Comparison of ENCODE assay signal across 8 cellular contexts in genomic region chr17:33049781-33050414, GRCh38. TPM values are rescaled to one million over a fixed set of nuclear protein-coding genes. Genes with fewer than 3 reads are reported as not detected.
DNase-seq lines count a peak whose midpoint lies in the region; ATAC-seq and TF ChIP-seq lines count a peak whose summit lies in the region.

No MANE protein-coding gene starts in this region.

- H3K36me3 Mint-ChIP-seq in Calu3 (ENCODE audit: insufficient read depth, unreplicated experiment) = no peaks in the 10 kb centered on the region

- H3K27ac Mint-ChIP-seq in Calu3 (ENCODE audit: unreplicated experiment) = no peak overlapping the region

- no peaks in the 10 kb centered on the region for H3K4me1 ChIP-seq in body of pancreas

- H3K9me3 Mint-ChIP-seq in Calu3 (ENCODE audit: low read depth, unreplicated experiment) = no peaks in the 10 kb centered on the region

- H3K27me3 Mint-ChIP-seq in Calu3 (ENCODE audit: unreplicated experiment) = peaks cover 100% of the 10 kb centered on the region

- no peak overlapping the region for H3K4me3 Mint-ChIP-seq in Calu3 (ENCODE audit: low read depth, unreplicated experiment)

- no peak for TF ChIP-seq POLR2A in body of pancreas (IDR thresholded peaks at IDR 0.05)

- peak; percentile 50 for ATAC-seq in body of pancreas
- peak; percentile 75 for ATAC-seq in left colon
- no peak for ATAC-seq in GM21360 (IDR thresholded peaks at IDR 0.05; ENCODE audit: unreplicated experiment)

- intact Hi-C loops in Calu3 (cut with micrococcal nuclease; ENCODE audit: unreplicated experiment) = no loop called here
- intact Hi-C loops in body of pancreas (cut with DNase I) = no loop called here
- intact Hi-C loops in left colon (cut with DNase I, micrococcal nuclease) = no loop called here

- peak; percentile 63 for DNase-seq in Calu3
- DNase-seq in HL-60 (ENCODE audit: low read depth in 1 of 2, low spot score in 1 of 2) = peak; percentile 1 to 21
- peak; percentile 10 for DNase-seq in SHP77 treated with DMSO at 0.1 percent for 48 hours (lab: John Stamatoyannopoulos, UW)
- DNase-seq in body of pancreas = peak; percentile 58 to 69 (median 66)
- peak in 1 of 2 donors; percentile 78 for DNase-seq in left colon
- DNase-seq in stimulated activated CD8-positive, alpha-beta memory T cell treated with anti-CD3 and anti-CD28 coated beads, Interleukin-7, amount 100 ng/mL, for 24 hours (ENCODE audit: low read depth) = peak; percentile 7
- DNase-seq in NCI-H2107 treated with DMSO at 0.1 percent for 48 hours (lab: John Stamatoyannopoulos, UW; ENCODE audit: unreplicated experiment) = no peak

- H3K4me1 Mint-ChIP-seq in Calu3 (ENCODE audit: low read depth, unreplicated experiment) = peaks cover 9% of the 10 kb centered on the region

- CTCF ChIA-PET in Calu3 (lab: Charles Lee) = interaction anchor here (1.1 kb wide), 1 partner anchor 12 kb away, joined by 3 read pairs; no protein-coding TSS in a partner anchor

- no peaks in the 10 kb centered on the region for H3K27me3 ChIP-seq in HL-60 (ENCODE audit: insufficient read depth, poor library complexity, severe bottlenecking)
- H3K27me3 ChIP-seq in body of pancreas = no peaks in the 10 kb centered on the region

- peak; percentile 81 for TF ChIP-seq CTCF in Calu3 (IDR thresholded peaks at IDR 0.05; ENCODE audit: unreplicated experiment)
- TF ChIP-seq CTCF in HL-60 (IDR thresholded peaks at IDR 0.05; ENCODE audit: insufficient read depth, low read length) = peak; percentile 90
- TF ChIP-seq CTCF in body of pancreas (IDR thresholded peaks at IDR 0.05) = peak; percentile 56 to 87 (median 78)

- no peaks in the 10 kb centered on the region for H3K36me3 ChIP-seq in body of pancreas (replicated peaks in 1 of 2; ENCODE audit: insufficient read depth in 1 of 2, low read depth in 2 of 2)

- H3K4me3 ChIP-seq in HL-60 (replicated peaks; ENCODE audit: insufficient read depth, low read length) (no peak overlapping the region), body of pancreas (no peak overlapping the region)

- 39% methylated on average over 11 of the region's 11 CpGs for WGBS in body of pancreas, 2 donors

- no peaks in the 10 kb centered on the region for H3K9me3 ChIP-seq in body of pancreas

- no peak overlapping the region for H3K27ac ChIP-seq in HL-60 (replicated peaks)
- no peak overlapping the region for H3K27ac ChIP-seq in body of pancreas

- no TSS peak for BruUV-seq in Calu3 (replicated peaks; lab: Mats Ljungman, UMichigan)

RNA-seq across cellular contexts. Expression of gene SPACA3, which starts 58.3 kb away (rescaled TPM):
- not detected in 2 replicates for total RNA-seq in Calu3 (2022)
- 1 to 10 TPM in 1 of 2 donors, not detected in 1; 2.6 TPM for total RNA-seq in body of pancreas
- total RNA-seq in left colon = not detected
